7 cellular contexts compared by ENCODE assay signal in genomic region chr12:100234591-100235304, GRCh38. TPM values are rescaled to one million over a fixed set of nuclear protein-coding genes. Genes with fewer than 3 reads are reported as not detected.
A peak's percentile ranks its signal among the peaks of the same experiment; 100 is the strongest.
DNase-seq lines count a peak whose midpoint lies in the region; ATAC-seq, FAIRE-seq and TF ChIP-seq lines count a peak whose summit lies in the region.

No MANE protein-coding gene starts in this region.

- 34 to 35% methylated on average over 7 of the region's 7 CpGs for WGBS in body of pancreas, 2 donors
- WGBS in tibial nerve, 2 donors, result 40 to 45% methylated on average over 7 of the region's 7 CpGs

- no peaks in the 10 kb centered on the region for H3K79me2 ChIP-seq in HCT116 (ENCODE audit: insufficient read depth, low read length)

- TF ChIP-seq CTCF in HCT116 (IDR thresholded peaks at IDR 0.05 in 2 of 3, conservative IDR thresholded peaks at IDR 0.05 in 1 of 3; ENCODE audit: borderline replicate concordance in 1 of 3, insufficient read depth in 1 of 3, low read depth in 2 of 3, low read length in 2 of 3) (peak; percentile 66 to 77 (median 73); a peak in 5 of 6 replicates), body of pancreas (IDR thresholded peaks at IDR 0.05) (peak; percentile 56 to 87 (median 81)), tibial nerve (IDR thresholded peaks at IDR 0.05) (peak; percentile 59 to 70 (median 67))

- no peak overlapping the region for H3K4me2 ChIP-seq in HCT116 (ENCODE audit: low read length)

- peaks cover 6 to 7% of the 10 kb centered on the region in 2 experiments; a peak in 3 of 4 replicates for H3K4me1 ChIP-seq in HCT116 (ENCODE audit: control insufficient read depth in 1 of 2, insufficient read depth in 2 of 2, low read length in 2 of 2)
- no peaks in the 10 kb centered on the region for H3K4me1 ChIP-seq in body of pancreas
- H3K4me1 ChIP-seq in tibial nerve, result peaks cover 0 to 12% (median 0%) of the 10 kb centered on the region in 4 donors

- TF ChIP-seq RAD21 in HCT116 (IDR thresholded peaks at IDR 0.05; ENCODE audit: low read depth), result peak; percentile 80

- no peak overlapping the region for H3K9ac ChIP-seq in HCT116 (ENCODE audit: low read length)

- H3K4me3 ChIP-seq in HCT116 (replicated peaks in 1 of 2; ENCODE audit: low read depth in 1 of 2, low read length in 2 of 2) (no peak overlapping the region), body of pancreas (no peak overlapping the region), tibial nerve (peak overlapping the region in 1 of 4 donors; percentile 0)

- in situ Hi-C loops in G401 (cut with HindIII; ENCODE audit: low sequenced_read_pairs), result no loop called here

- no peak for TF ChIP-seq EP300 in tibial nerve (IDR thresholded peaks at IDR 0.05)

- TF ChIP-seq POLR2A in HCT116 (IDR thresholded peaks at IDR 0.05; ENCODE audit: borderline replicate concordance, extremely low read depth, insufficient read depth, insufficient read length) (no peak), body of pancreas (IDR thresholded peaks at IDR 0.05) (no peak), tibial nerve (IDR thresholded peaks at IDR 0.05) (no peak)

- H3K27me3 ChIP-seq in HCT116 (ENCODE audit: insufficient read depth, low read length) (no peaks in the 10 kb centered on the region), body of pancreas (no peaks in the 10 kb centered on the region), tibial nerve (no peaks in the 10 kb centered on the region)

- no peaks in the 10 kb centered on the region for H3K36me3 ChIP-seq in HCT116 (ENCODE audit: control insufficient read depth in 1 of 2, insufficient read depth in 2 of 2, low read length in 2 of 2)
- no peaks in the 10 kb centered on the region for H3K36me3 ChIP-seq in body of pancreas (replicated peaks in 1 of 2; ENCODE audit: insufficient read depth in 1 of 2, low read depth in 2 of 2)
- no peaks in the 10 kb centered on the region for H3K36me3 ChIP-seq in tibial nerve

- H3K9me3 ChIP-seq in HCT116 (ENCODE audit: control insufficient read depth in 1 of 2, insufficient read depth in 1 of 2, low read depth in 1 of 2, low read length in 2 of 2) (no peaks in the 10 kb centered on the region), body of pancreas (no peaks in the 10 kb centered on the region), tibial nerve (no peaks in the 10 kb centered on the region)

- intact Hi-C loops in HCT116 (cut with micrococcal nuclease) (loop anchor here (1.0 to 10.0 kb wide), 5 partner anchors 106 to 500 kb away; no protein-coding TSS in a partner anchor), body of pancreas (cut with DNase I) (loop anchor here (10.0 kb wide), 2 partner anchors 320 to 500 kb away; no protein-coding TSS in a partner anchor)

- no TSS peak for BruUV-seq in HCT116 (replicated peaks; lab: Mats Ljungman, UMichigan)

- H4K20me1 ChIP-seq in HCT116 (ENCODE audit: insufficient read depth), result no peaks in the 10 kb centered on the region

- H3K27ac ChIP-seq in HCT116 (ENCODE audit: low read depth, low read length) (no peak overlapping the region), body of pancreas (no peak overlapping the region), tibial nerve (peak overlapping the region in 2 of 4 donors; percentile 2 to 5)

- POLR2A ChIA-PET in HCT116 (lab: Charles Lee), result no interaction called here

- no peaks in the 10 kb centered on the region for H3K9me2 ChIP-seq in HCT116 (ENCODE audit: insufficient read depth)

- peak; percentile 82 for ATAC-seq in HCT116
- ATAC-seq in body of pancreas, result peak; percentile 58
- ATAC-seq in HG03571 (IDR thresholded peaks at IDR 0.05; ENCODE audit: unreplicated experiment), result no peak

- RAD21 ChIA-PET in HCT116 (lab: Charles Lee; ENCODE audit: low non-redundant PET in 1 of 2, low total read pairs in 2 of 2, uncharacterized antibody in 2 of 2, unreplicated experiment in 2 of 2), result interaction anchor here (1.0 to 1.5 kb wide), 2 partner anchors 170 kb away, joined by 5 to 10 read pairs; no protein-coding TSS in a partner anchor

- CTCF ChIA-PET in HCT116 (lab: Charles Lee), result interaction anchor here (0.6 to 2.1 kb wide), 16 partner anchors 10 to 500 kb away, joined by 3 to 22 read pairs (median 4); partner anchors contain the start of genes ACTR6, DEPDC4 and SCYL2

- H2AFZ ChIP-seq in HCT116 (ENCODE audit: low read depth, low read length, poor library complexity, severe bottlenecking), result no peak overlapping the region

- peak; percentile 54 for DNase-seq in G401 (ENCODE audit: low spot score)
- DNase-seq in HCT116 (ENCODE audit: low read depth, low spot score), result peak; percentile 29
- peak; percentile 15 for DNase-seq in NCI-H2081 treated with DMSO at 0.1 percent for 48 hours (lab: John Stamatoyannopoulos, UW)
- DNase-seq in body of pancreas, result peak in 1 of 4 donors; percentile 22
- DNase-seq in tibial nerve (ENCODE audit: low spot score in 2 of 2), result no peak

- FAIRE-seq in islet of Langerhans (lab: Jason Lieb, UNC), result peak; percentile 92

TF ChIP-seq in HCT116, 20 proteins besides CTCF, POLR2A, EP300 and RAD21 (continues in another document):
- TF ChIP-seq EGR1 (IDR thresholded peaks at IDR 0.05; ENCODE audit: low read depth), result no peak
- TF ChIP-seq EZH2 (IDR thresholded peaks at IDR 0.05), result no peak
- TF ChIP-seq ATF3 (IDR thresholded peaks at IDR 0.05), result no peak
- TF ChIP-seq CEBPB (IDR thresholded peaks at IDR 0.05; ENCODE audit: low read depth), result no peak
- TF ChIP-seq ZFX (IDR thresholded peaks at IDR 0.05), result no peak
- no peak for TF ChIP-seq SIN3A (IDR thresholded peaks at IDR 0.05; ENCODE audit: low read depth)
- TF ChIP-seq FOSL1 (IDR thresholded peaks at IDR 0.05; ENCODE audit: low read depth), result no peak
- TF ChIP-seq ELF1 (IDR thresholded peaks at IDR 0.05; ENCODE audit: borderline replicate concordance, low read depth), result no peak
- TF ChIP-seq SRF (IDR thresholded peaks at IDR 0.05; ENCODE audit: low read depth), result no peak
- no peak for TF ChIP-seq CBX3 (IDR thresholded peaks at IDR 0.05; ENCODE audit: low read depth)
- no peak for TF ChIP-seq YY1 (IDR thresholded peaks at IDR 0.05; ENCODE audit: extremely low read depth, insufficient replicate concordance, low read depth, low read length)
- TF ChIP-seq ZBTB33 (IDR thresholded peaks at IDR 0.05; ENCODE audit: extremely low read depth, insufficient replicate concordance, low read length), result no peak
- no peak for TF ChIP-seq MAX (IDR thresholded peaks at IDR 0.05)
- TF ChIP-seq SP1 (IDR thresholded peaks at IDR 0.05; ENCODE audit: low read depth), result no peak
- no peak for TF ChIP-seq ZNF274 (IDR thresholded peaks at IDR 0.05; ENCODE audit: low read depth, low read length)

RNA-seq across cellular contexts. Expression of gene DEPDC4, which starts 32.1 kb away (rescaled TPM):
- total RNA-seq in G401 (2014; rRNA removed; shearing (Covaris generic)), result 0.10 and 1.5 TPM in 2 replicates
- 3.4 TPM for total RNA-seq in HCT116 (2021; ENCODE audit: unreplicated experiment)
- polyA plus RNA-seq in HCT116 (2012), result 0.86 and 2.0 TPM in 2 replicates
- 1 to 10 TPM in 1 of 2 donors, not detected in 1; 2.1 TPM for total RNA-seq in body of pancreas
- 1 to 10 TPM in 1 of 4 donors, not detected in 3; 1.2 TPM for total RNA-seq in tibial nerve

RNA-seq across cellular contexts. Expression of gene SCYL2, which starts 32.2 kb away (rescaled TPM):
- total RNA-seq in G401 (2014; rRNA removed; shearing (Covaris generic)), result 7.1 and 10.9 TPM in 2 replicates
- total RNA-seq in HCT116 (2021; ENCODE audit: unreplicated experiment), result 31.7 TPM
- 8.5 and 11.7 TPM in 2 replicates for polyA plus RNA-seq in HCT116 (2012)
- total RNA-seq in body of pancreas, result 10 to 100 TPM; 13.8 to 23.1 TPM
- 10 to 100 TPM; 37.5 to 70.1 (median 54.6) TPM for total RNA-seq in tibial nerve

RNA-seq across cellular contexts. Expression of gene ACTR6, which starts 34.1 kb away (rescaled TPM):
- total RNA-seq in G401 (2014; rRNA removed; shearing (Covaris generic)), result 38.1 and 40.1 TPM in 2 replicates
- total RNA-seq in HCT116 (2021; ENCODE audit: unreplicated experiment) (40.4 TPM), body of pancreas (1 to 10 TPM in 1 of 2 donors, not detected in 1; 5.2 TPM), tibial nerve (10 to 100 TPM; 11.1 to 19.5 (median 15.5) TPM)
- 12.2 and 13.1 TPM in 2 replicates for polyA plus RNA-seq in HCT116 (2012)

Comparison
In these comparisons a context has a peak if more than half of its experiments do, and no peak if none do; other contexts are left out.
1. DNase-seq: peak in G401 (single experiment), HCT116 (single experiment) and NCI-H2081 treated with DMSO at 0.1 percent for 48 hours (single experiment); none in tibial nerve (0 of 2).
2. Peak in every context shown above with its lines, with median percentiles within 50 percentile points of each other: CTCF ChIP-seq.